Comparison of ENCODE assay signal across 3 cellular contexts in genomic region chr3:71593106-71593505, GRCh38.
"Had no signal": no experiment of that assay in that cellular context is flagged by ENCODE, and none has a peak within 500 bp of the region (broad histone marks: within the 10 kb centered on the region; RNA-seq: fewer than 3 reads in every experiment).

No MANE protein-coding gene starts in this region.

- DNase-seq: GDM1, GF-D8 had no signal

- H3K4me3 ChIP-seq: GM12878 had no signal
